In genomic region chr2:48284624-48285212, GRCh38 we compare ENCODE assay signal across 16 cellular contexts. TPM values are rescaled to one million over a fixed set of nuclear protein-coding genes. Genes with fewer than 3 reads are reported as not detected.
A peak's percentile ranks its signal among the peaks of the same experiment; 100 is the strongest.
DNase-seq lines count a peak whose midpoint lies in the region; TF ChIP-seq lines count a peak whose summit lies in the region.
"Had no signal": no experiment of that assay in that cellular context is flagged by ENCODE, and none has a peak within 500 bp of the region (broad histone marks: within the 10 kb centered on the region; RNA-seq: fewer than 3 reads in every experiment).

No MANE protein-coding gene starts in this region.

- no peak for TF ChIP-seq CTCF in brain microvascular endothelial cell (IDR thresholded peaks at IDR 0.05; ENCODE audit: low read depth, low read length, missing control alignments)

- in situ Hi-C loops in brain microvascular endothelial cell (cut with HindIII; ENCODE audit: low pct_ligation_motif_present, low sequenced_read_pairs): no loop called here

- DNase-seq in SIG-M5 treated with dmso at 0.1 percent for 504 hours (lab: John Stamatoyannopoulos, UW; ENCODE audit: unreplicated experiment) (peak; percentile 4), SIG-M5 (lab: John Stamatoyannopoulos, UW) (no peak), cerebellar cortex (ENCODE audit: low spot score) (peak; percentile 86), iPS-NIHi7 (ENCODE audit: extremely low spot score) (peak; percentile 18), renal cortical epithelial cell (ENCODE audit: low read depth) (peak; percentile 3), NOMO-1 treated with dmso at 0.1 percent for 144 hours (lab: John Stamatoyannopoulos, UW; ENCODE audit: unreplicated experiment) (no peak), brain microvascular endothelial cell (no peak)
- DNase-seq in activated naive CD8-positive, alpha-beta T cell treated with anti-CD3 and anti-CD28 coated beads for 36 hours: no peak
- DNase-seq: CD8-positive, alpha-beta T cell; KBM-7; NCI-H1436; NCI-H2081; NCI-H510A treated with DMSO at 0.1 percent for 48 hours; SHP77 treated with DMSO at 0.1 percent for 48 hours had no signal

- no peaks in the 10 kb centered on the region for H3K27me3 ChIP-seq in brain microvascular endothelial cell (replicated peaks)
- H3K27me3 ChIP-seq: BLaER1 had no signal

- peaks cover 4% of the 10 kb centered on the region for H3K9me3 Mint-ChIP-seq in activated naive CD8-positive, alpha-beta T cell treated with anti-CD3 and anti-CD28 coated beads for 36 hours
- H3K9me3 Mint-ChIP-seq: CD8-positive, alpha-beta T cell had no signal

- H3K4me1 Mint-ChIP-seq in activated naive CD8-positive, alpha-beta T cell treated with anti-CD3 and anti-CD28 coated beads for 36 hours: peaks cover 15% of the 10 kb centered on the region

- no peak overlapping the region for H3K4me3 ChIP-seq in brain microvascular endothelial cell (ENCODE audit: low read depth, low read length)
- H3K4me3 ChIP-seq: BLaER1 had no signal

- no peaks in the 10 kb centered on the region for H3K27me3 Mint-ChIP-seq in activated naive CD8-positive, alpha-beta T cell treated with anti-CD3 and anti-CD28 coated beads for 36 hours

- no peaks in the 10 kb centered on the region for H3K36me3 ChIP-seq in brain microvascular endothelial cell (replicated peaks)
- H3K36me3 ChIP-seq: BLaER1 had no signal

- peaks cover 13% of the 10 kb centered on the region for H3K36me3 Mint-ChIP-seq in activated naive CD8-positive, alpha-beta T cell treated with anti-CD3 and anti-CD28 coated beads for 36 hours
- H3K36me3 Mint-ChIP-seq: CD8-positive, alpha-beta T cell had no signal

- no peak overlapping the region for H3K4me3 Mint-ChIP-seq in activated naive CD8-positive, alpha-beta T cell treated with anti-CD3 and anti-CD28 coated beads for 36 hours
- H3K4me3 Mint-ChIP-seq: CD8-positive, alpha-beta T cell had no signal

- no peak overlapping the region for H3K27ac Mint-ChIP-seq in activated naive CD8-positive, alpha-beta T cell treated with anti-CD3 and anti-CD28 coated beads for 36 hours
- H3K27ac Mint-ChIP-seq: CD8-positive, alpha-beta T cell had no signal

- H3K27ac ChIP-seq in brain microvascular endothelial cell: no peak overlapping the region
- H3K27ac ChIP-seq: BLaER1, HL-60 had no signal

RNA-seq across cellular contexts. Expression of gene FOXN2, which starts 29.8 kb away (rescaled TPM):
- 19.5 and 27.6 TPM in 2 replicates for total RNA-seq in renal cortical epithelial cell
- total RNA-seq in activated naive CD8-positive, alpha-beta T cell treated with anti-CD3 and anti-CD28 coated beads for 36 hours: 10 to 100 TPM; 54.7 to 55.9 TPM

Comparison
In these comparisons a context has a peak if more than half of its experiments do, and no peak if none do; other contexts are left out.
1. DNase-seq: peak in SIG-M5 treated with dmso at 0.1 percent for 504 hours (single experiment), cerebellar cortex (single experiment), iPS-NIHi7 (single experiment) and renal cortical epithelial cell (single experiment); none in SIG-M5 (single experiment), NOMO-1 treated with dmso at 0.1 percent for 144 hours (single experiment), brain microvascular endothelial cell (single experiment) and activated naive CD8-positive, alpha-beta T cell treated with anti-CD3 and anti-CD28 coated beads for 36 hours (single experiment).